ENCODE assay signal across 11 cellular contexts in genomic region chr4:112279882-112280315, GRCh38. TPM values are rescaled to one million over a fixed set of nuclear protein-coding genes. Genes with fewer than 3 reads are reported as not detected.
DNase-seq lines count a peak whose midpoint lies in the region; ATAC-seq and TF ChIP-seq lines count a peak whose summit lies in the region.
"Had no signal": no experiment of that assay in that cellular context is flagged by ENCODE, and none has a peak within 500 bp of the region (broad histone marks: within the 10 kb centered on the region; RNA-seq: fewer than 3 reads in every experiment).

No MANE protein-coding gene starts in this region.

- peaks cover 4% of the 10 kb centered on the region for H3K9me3 Mint-ChIP-seq in activated B cell treated with CpG ODN at 0.5 μM for 24 hours

- H3K27me3 ChIP-seq in osteoblast (ENCODE audit: insufficient read depth, low read length), result no peaks in the 10 kb centered on the region

- POLR2A ChIA-PET in activated B cell treated with CpG ODN at 0.5 μM for 24 hours (lab: Charles Lee), result interaction anchor here (0.8 to 2.9 kb wide), 7 partner anchors 9 to 48 kb away, joined by 3 to 9 read pairs (median 4); partner anchors contain the start of genes ALPK1 and AP1AR

- H3K4me3 Mint-ChIP-seq in activated B cell treated with CpG ODN at 0.5 μM for 24 hours, result peak overlapping the region; percentile 80

- ATAC-seq in HG02884 (IDR thresholded peaks at IDR 0.05; ENCODE audit: unreplicated experiment) (peak; percentile 19), activated B cell treated with CpG ODN at 0.5 μM for 24 hours (ENCODE audit: low read depth) (no peak)

- intact Hi-C loops in activated B cell treated with CpG ODN at 0.5 μM for 24 hours (cut with micrococcal nuclease), result loop anchor here (1.0 to 2.0 kb wide), 3 partner anchors 7 to 41 kb away; partner anchors contain the start of gene ALPK1

- peaks cover 15% of the 10 kb centered on the region for H3K4me1 ChIP-seq in osteoblast (ENCODE audit: insufficient read depth, low read length)

- TF ChIP-seq CTCF in activated B cell treated with CpG ODN at 0.5 μM for 24 hours (IDR thresholded peaks at IDR 0.05) (no peak), osteoblast (IDR thresholded peaks at IDR 0.05; ENCODE audit: extremely low read depth, low read depth, low read length) (no peak)

- CTCF ChIA-PET in activated B cell treated with CpG ODN at 0.5 μM for 24 hours (lab: Charles Lee), result interaction anchor here (0.6 to 2.0 kb wide), 8 partner anchors 13 to 253 kb away, joined by 3 to 7 read pairs (median 4); no protein-coding TSS in a partner anchor

- peaks cover 10% of the 10 kb centered on the region for H3K36me3 ChIP-seq in osteoblast (ENCODE audit: insufficient read depth, low read length)

- no peaks in the 10 kb centered on the region for H4K20me1 ChIP-seq in osteoblast (ENCODE audit: insufficient read depth, low read length)

- H3K9me3 ChIP-seq in osteoblast (ENCODE audit: low read depth, low read length), result no peaks in the 10 kb centered on the region
- H3K9me3 ChIP-seq: SK-N-SH had no signal

- DNase-seq in DMS 273 (lab: John Stamatoyannopoulos, UW; ENCODE audit: unreplicated experiment) (peak; percentile 6), DMS 273 treated with DMSO at 0.1 percent for 48 hours (lab: John Stamatoyannopoulos, UW) (no peak), activated B cell treated with CpG ODN at 0.5 μM for 24 hours (no peak), osteoblast (ENCODE audit: insufficient read length, low spot score, missing footprints) (no peak), KBM-7 (no peak), erythroblast (lab: John Stamatoyannopoulos, UW) (no peak), AG20443 (ENCODE audit: low spot score) (no peak)
- DNase-seq: activated naive CD4-positive, alpha-beta T cell treated with Interleukin-2 at 50 U/mL for 16 hours; SK-N-SH had no signal

- H3K79me2 ChIP-seq in osteoblast (ENCODE audit: insufficient read depth, low read length), result peaks cover 13% of the 10 kb centered on the region

- in situ Hi-C loops in KBM-7 (cut with MboI; ENCODE audit: low pct_unique_long_range_greater_than_20kb, low sequenced_read_pairs), result no loop called here

- H3K27ac ChIP-seq in osteoblast (ENCODE audit: low read depth, low read length), result no peak overlapping the region
- H3K27ac ChIP-seq: 22Rv1 had no signal

- H3K36me3 Mint-ChIP-seq in activated B cell treated with CpG ODN at 0.5 μM for 24 hours (ENCODE audit: low read depth), result peaks cover 59% of the 10 kb centered on the region

- peak overlapping the region; percentile 82 for H3K27ac Mint-ChIP-seq in activated B cell treated with CpG ODN at 0.5 μM for 24 hours

- H2AFZ ChIP-seq in osteoblast (ENCODE audit: low read length), result no peak overlapping the region

- peak overlapping the region; percentile 56 for H3K4me2 ChIP-seq in osteoblast (ENCODE audit: insufficient read depth, low read length)
- H3K4me2 ChIP-seq: SK-N-SH had no signal

- no peak for TF ChIP-seq POLR2A in erythroblast (IDR thresholded peaks at IDR 0.05; ENCODE audit: low read length)

- no peaks in the 10 kb centered on the region for H3K27me3 Mint-ChIP-seq in activated B cell treated with CpG ODN at 0.5 μM for 24 hours

- peaks cover 79% of the 10 kb centered on the region for H3K4me1 Mint-ChIP-seq in activated B cell treated with CpG ODN at 0.5 μM for 24 hours

- no peak overlapping the region for H3K4me3 ChIP-seq in osteoblast (ENCODE audit: insufficient read depth, low read length)

RNA-seq across cellular contexts. Expression of gene TIFA, which starts 5.8 kb away (rescaled TPM):
- total RNA-seq in activated B cell treated with CpG ODN at 0.5 μM for 24 hours (36.4 and 43.4 TPM in 2 replicates), osteoblast (5.3 and 6.2 TPM in 2 replicates)

RNA-seq across cellular contexts. Expression of gene ALPK1, which starts 17.3 kb away (rescaled TPM):
- total RNA-seq in activated B cell treated with CpG ODN at 0.5 μM for 24 hours, result 23.1 and 26.7 TPM in 2 replicates
- total RNA-seq in osteoblast, result 36.2 and 39.8 TPM in 2 replicates

RNA-seq across cellular contexts. Expression of gene AP1AR, which starts 48.3 kb away (rescaled TPM):
- total RNA-seq in activated B cell treated with CpG ODN at 0.5 μM for 24 hours (20.1 and 24.3 TPM in 2 replicates), osteoblast (27.7 and 28.2 TPM in 2 replicates)
